Comparison of ENCODE assay signal across 14 cellular contexts in genomic region chr5:159850192-159850573, GRCh38.
DNase-seq lines count a peak whose midpoint lies in the region; ATAC-seq and TF ChIP-seq lines count a peak whose summit lies in the region.
"Had no signal": no experiment of that assay in that cellular context is flagged by ENCODE, and none has a peak within 500 bp of the region (broad histone marks: within the 10 kb centered on the region; RNA-seq: fewer than 3 reads in every experiment).

No MANE protein-coding gene starts in this region.

- in situ Hi-C loops in astrocyte of the spinal cord (cut with HindIII; ENCODE audit: low sequenced_read_pairs) = no loop called here

- TF ChIP-seq CTCF in astrocyte of the spinal cord (IDR thresholded peaks at IDR 0.05; ENCODE audit: low read depth, low read length) = no peak

- DNase-seq in AG08395 (ENCODE audit: low spot score) (peak; percentile 71), HK-2 (ENCODE audit: unreplicated experiment) (peak; percentile 30), astrocyte of the spinal cord (ENCODE audit: low read depth, low spot score) (peak; percentile 82), kidney tubule cell (ENCODE audit: low spot score) (peak; percentile 98), NOMO-1 treated with dmso at 0.1 percent for 144 hours (lab: John Stamatoyannopoulos, UW; ENCODE audit: unreplicated experiment) (no peak)
- DNase-seq: CD4-positive, alpha-beta T cell; left colon; NCI-H187 treated with DMSO at 0.1 percent for 48 hours; occipital lobe; stimulated activated CD4-positive, alpha-beta T cell treated with anti-CD3 and anti-CD28 coated beads, Interleukin-2, amount 100 ng/mL, for 48 hours; stomach had no signal

- no peak overlapping the region for H3K4me3 ChIP-seq in astrocyte of the spinal cord (ENCODE audit: low read depth, low read length)
- H3K4me3 ChIP-seq: stomach had no signal

- ATAC-seq in GM19467 (IDR thresholded peaks at IDR 0.05; ENCODE audit: unreplicated experiment) = no peak
- no peak for ATAC-seq in HG02885 (IDR thresholded peaks at IDR 0.05; ENCODE audit: poor library complexity, unreplicated experiment)
- no peak for ATAC-seq in HG03159 (IDR thresholded peaks at IDR 0.05; ENCODE audit: unreplicated experiment)
- ATAC-seq: left colon had no signal
